In genomic region chr19:23673132-23673531, GRCh38 we compare ENCODE assay signal across 30 cellular contexts.
"Had no signal": no experiment of that assay in that cellular context is flagged by ENCODE, and none has a peak within 500 bp of the region (broad histone marks: within the 10 kb centered on the region; RNA-seq: fewer than 3 reads in every experiment).

No MANE protein-coding gene starts in this region.

- H3K27me3 Mint-ChIP-seq: activated CD4-positive, alpha-beta T cell treated with anti-CD3 and anti-CD28 coated beads for 36 hours; activated CD8-positive, alpha-beta T cell treated with anti-CD3 and anti-CD28 coated beads for 36 hours; activated naive CD8-positive, alpha-beta T cell; activated T-helper 17 cell treated with anti-CD3 and anti-CD28 coated beads, Interleukin-2, amount 50 U/mL, for 72 hours; central memory CD8-positive, alpha-beta T cell; dendritic cell treated with granulocyte-macrophage colony-stimulating factor and Interleukin-4, amounts not matched to agents 40 ng/mL and 50 ng/mL, for 4 days had no signal

- H3K4me3 ChIP-seq: coronary artery, dorsolateral prefrontal cortex had no signal

- H3K27ac Mint-ChIP-seq: activated CD4-positive, alpha-beta T cell treated with anti-CD3 and anti-CD28 coated beads for 36 hours; activated CD8-positive, alpha-beta T cell treated with anti-CD3 and anti-CD28 coated beads for 36 hours; activated naive CD8-positive, alpha-beta T cell; activated T-helper 17 cell treated with anti-CD3 and anti-CD28 coated beads, Interleukin-2, amount 50 U/mL, for 72 hours; dendritic cell treated with granulocyte-macrophage colony-stimulating factor and Interleukin-4, amounts not matched to agents 40 ng/mL and 50 ng/mL, for 4 days; endodermal cell had no signal

- H3K4me1 Mint-ChIP-seq: endodermal cell had no signal

- ATAC-seq: activated CD4-positive, alpha-beta T cell treated with anti-CD3 and anti-CD28 coated beads for 36 hours; activated CD8-positive, alpha-beta T cell treated with anti-CD3 and anti-CD28 coated beads for 36 hours; activated T-cell treated with anti-CD3 and anti-CD28 coated beads, Interleukin-2, amount 50 U/mL, for 4 hours; activated T-helper 17 cell treated with anti-CD3 and anti-CD28 coated beads, Interleukin-2, amount 50 U/mL, for 72 hours; esophagus mucosa had no signal

- H3K9me3 Mint-ChIP-seq: central memory CD8-positive, alpha-beta T cell had no signal

- H3K36me3 ChIP-seq: brain microvascular endothelial cell had no signal

- DNase-seq: activated CD4-positive, alpha-beta T cell treated with anti-CD3 and anti-CD28 coated beads for 36 hours; activated CD4-positive, alpha-beta T cell treated with anti-CD3 and anti-CD28 coated beads, Interleukin-2, amount 50 U/mL, for 1 hour; activated CD4-positive, alpha-beta T cell treated with anti-CD3 and anti-CD28 coated beads, Interleukin-2, amount 50 U/mL, for 48 hours; activated CD4-positive, CD25-positive, alpha-beta regulatory T cell; activated CD4-positive, CD25-positive, alpha-beta regulatory T cell treated with anti-CD3 and anti-CD28 coated beads, Interleukin-2, amount 50 U/mL, for 72 hours; activated CD8-positive, alpha-beta memory T cell treated with anti-CD3 and anti-CD28 coated beads for 24 hours; activated CD8-positive, alpha-beta T cell treated with anti-CD3 and anti-CD28 coated beads for 36 hours; activated effector memory CD4-positive, alpha-beta T cell treated with Interleukin-2 at 50 U/mL for 16 hours; activated gamma-delta T cell treated with Interleukin-2 at 50 U/mL for 16 hours; activated naive CD4-positive, alpha-beta T cell treated with anti-CD3 and anti-CD28 coated beads, Interleukin-2, amount 50 U/mL, for 16 hours; activated naive CD4-positive, alpha-beta T cell treated with Interleukin-2 at 50 U/mL for 16 hours; activated T-cell treated with anti-CD3 and anti-CD28 coated beads, Interleukin-2, amount 50 U/mL, for 4 hours; amniotic stem cell; anterior cingulate cortex; brain microvascular endothelial cell; dorsolateral prefrontal cortex; effector memory CD4-positive, alpha-beta T cell; endodermal cell; foreskin fibroblast; head of caudate nucleus; T-helper 2 cell had no signal

- FAIRE-seq: astrocyte, bronchial epithelial cell, frontal cortex had no signal

- H3K4me3 Mint-ChIP-seq: activated CD4-positive, alpha-beta T cell treated with anti-CD3 and anti-CD28 coated beads for 36 hours; activated CD8-positive, alpha-beta T cell treated with anti-CD3 and anti-CD28 coated beads for 36 hours; activated naive CD8-positive, alpha-beta T cell; activated T-cell treated with anti-CD3 and anti-CD28 coated beads, Interleukin-2, amount 50 U/mL, for 4 hours; activated T-helper 17 cell treated with anti-CD3 and anti-CD28 coated beads, Interleukin-2, amount 50 U/mL, for 72 hours; central memory CD8-positive, alpha-beta T cell; dendritic cell treated with granulocyte-macrophage colony-stimulating factor and Interleukin-4, amounts not matched to agents 40 ng/mL and 50 ng/mL, for 4 days; endodermal cell had no signal

- H3K27ac ChIP-seq: brain microvascular endothelial cell, coronary artery, dorsolateral prefrontal cortex had no signal

- H3K27me3 ChIP-seq: brain microvascular endothelial cell, dorsolateral prefrontal cortex had no signal
